In the genomic region with DNA sequence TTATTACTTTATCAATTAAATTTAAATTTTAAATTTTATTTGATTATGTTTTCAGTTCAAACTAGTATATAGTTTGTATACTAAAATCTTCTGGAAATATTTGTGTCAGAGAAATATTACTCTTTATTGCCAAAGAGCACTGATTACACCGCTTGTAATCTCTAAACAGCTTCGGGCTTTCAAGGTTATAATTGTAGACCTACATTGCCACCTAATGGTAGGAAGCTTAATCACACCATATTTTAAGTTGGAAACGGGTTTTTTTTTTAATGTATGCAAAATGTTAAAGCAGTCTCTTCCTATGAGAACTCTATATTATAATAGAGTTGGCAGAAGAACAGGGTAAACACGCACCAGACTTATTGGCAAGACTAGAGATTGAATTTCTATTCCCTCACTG, we compare ENCODE assay signal across 8 cellular contexts. TPM values are rescaled to one million over a fixed set of nuclear protein-coding genes. Genes with fewer than 3 reads are reported as not detected.
DNase-seq lines count a peak whose midpoint lies in the region; TF ChIP-seq lines count a peak whose summit lies in the region.

No MANE protein-coding gene starts in this region.

- H3K27ac ChIP-seq in HL-60 (replicated peaks) (no peak overlapping the region), SU-DHL-6 (ENCODE audit: low read depth, low read length) (no peak overlapping the region)

- in situ Hi-C loops in GM13976 (cut with MboI; ENCODE audit: low sequenced_read_pairs, unreplicated experiment), result loop anchor here (25.0 kb wide), 1 partner anchor 154 kb away; no protein-coding TSS in a partner anchor

- no peak overlapping the region for H3K9ac ChIP-seq in SU-DHL-6 (ENCODE audit: low read length)

- TF ChIP-seq CTCF in AG09319 (IDR thresholded peaks at IDR 0.05; ENCODE audit: low read depth, low read length) (peak; percentile 56), GM13976 (IDR thresholded peaks at IDR 0.05; ENCODE audit: borderline replicate concordance, control extremely low read depth, extremely low read depth, insufficient read depth, missing control alignments) (peak; percentile 51), HL-60 (IDR thresholded peaks at IDR 0.05; ENCODE audit: insufficient read depth, low read length) (peak; percentile 29), SU-DHL-6 (IDR thresholded peaks at IDR 0.05; ENCODE audit: insufficient read depth, low read length, poor library complexity, severe bottlenecking) (peak; percentile 44), fibroblast of villous mesenchyme (IDR thresholded peaks at IDR 0.05; ENCODE audit: insufficient read depth, low read depth, low read length) (peak; percentile 58)

- H3K4me3 ChIP-seq in HL-60 (replicated peaks; ENCODE audit: insufficient read depth, low read length), result no peak overlapping the region
- no peak overlapping the region for H3K4me3 ChIP-seq in SU-DHL-6 (ENCODE audit: insufficient read depth, low read length, poor library complexity, severe bottlenecking)
- no peak overlapping the region for H3K4me3 ChIP-seq in fibroblast of villous mesenchyme (ENCODE audit: low read depth, low read length)

- H4K20me1 ChIP-seq in SU-DHL-6 (ENCODE audit: low read depth, low read length), result no peaks in the 10 kb centered on the region

- no peak overlapping the region for H2AFZ ChIP-seq in SU-DHL-6 (ENCODE audit: low read depth, low read length, severe bottlenecking)

- H3K9me2 ChIP-seq in SU-DHL-6 (replicated peaks; ENCODE audit: insufficient read depth, low read length), result no peaks in the 10 kb centered on the region

- no peaks in the 10 kb centered on the region for H3F3A ChIP-seq in SU-DHL-6 (ENCODE audit: insufficient read depth)

- no peaks in the 10 kb centered on the region for H3K9me3 ChIP-seq in SU-DHL-6 (ENCODE audit: insufficient read depth, low read length)

- H3K4me2 ChIP-seq in SU-DHL-6 (ENCODE audit: low read depth, low read length, poor library complexity, severe bottlenecking), result no peak overlapping the region

- H3K27me3 ChIP-seq in HL-60 (ENCODE audit: insufficient read depth, poor library complexity, severe bottlenecking) (no peaks in the 10 kb centered on the region), SU-DHL-6 (ENCODE audit: low read length) (no peaks in the 10 kb centered on the region)

- no peaks in the 10 kb centered on the region for H3K36me3 ChIP-seq in SU-DHL-6 (ENCODE audit: low read length)

- H3K79me2 ChIP-seq in SU-DHL-6 (ENCODE audit: insufficient read depth, low read length), result no peaks in the 10 kb centered on the region

- peak; percentile 19 for DNase-seq in AG09319 (ENCODE audit: extremely low read depth, low read depth)
- peak; percentile 37 for DNase-seq in GM13976 (ENCODE audit: low spot score)
- DNase-seq in HL-60 (ENCODE audit: low read depth in 1 of 2, low spot score in 1 of 2), result no peak
- DNase-seq in fibroblast of villous mesenchyme (ENCODE audit: low read depth), result peak; percentile 67
- DNase-seq in putamen (ENCODE audit: low spot score), result peak; percentile 22
- DNase-seq in stimulated activated CD4-positive, alpha-beta T cell treated with anti-CD3 and anti-CD28 coated beads, Interleukin-4, amount 100 ng/mL, for 1 hour, result no peak
- no peak for DNase-seq in HPDE6-E6E7 (ENCODE audit: extremely low spot score)

RNA-seq across cellular contexts. Expression of gene NFXL1, which starts 19.4 kb away (rescaled TPM):
- 10.0 and 11.7 TPM in 2 replicates for total RNA-seq in fibroblast of villous mesenchyme

Comparison
In these comparisons a context has a peak if more than half of its experiments do, and no peak if none do; other contexts are left out.
1. DNase-seq: peak in AG09319 (single experiment), GM13976 (single experiment), fibroblast of villous mesenchyme (single experiment) and putamen (single experiment); none in HL-60 (0 of 2), stimulated activated CD4-positive, alpha-beta T cell treated with anti-CD3 and anti-CD28 coated beads, Interleukin-4, amount 100 ng/mL, for 1 hour (single experiment) and HPDE6-E6E7 (single experiment).
2. Peak in every context shown above with its lines, with median percentiles within 50 percentile points of each other: CTCF ChIP-seq.